ENCODE assay signal across 1 cellular context in the genomic region with DNA sequence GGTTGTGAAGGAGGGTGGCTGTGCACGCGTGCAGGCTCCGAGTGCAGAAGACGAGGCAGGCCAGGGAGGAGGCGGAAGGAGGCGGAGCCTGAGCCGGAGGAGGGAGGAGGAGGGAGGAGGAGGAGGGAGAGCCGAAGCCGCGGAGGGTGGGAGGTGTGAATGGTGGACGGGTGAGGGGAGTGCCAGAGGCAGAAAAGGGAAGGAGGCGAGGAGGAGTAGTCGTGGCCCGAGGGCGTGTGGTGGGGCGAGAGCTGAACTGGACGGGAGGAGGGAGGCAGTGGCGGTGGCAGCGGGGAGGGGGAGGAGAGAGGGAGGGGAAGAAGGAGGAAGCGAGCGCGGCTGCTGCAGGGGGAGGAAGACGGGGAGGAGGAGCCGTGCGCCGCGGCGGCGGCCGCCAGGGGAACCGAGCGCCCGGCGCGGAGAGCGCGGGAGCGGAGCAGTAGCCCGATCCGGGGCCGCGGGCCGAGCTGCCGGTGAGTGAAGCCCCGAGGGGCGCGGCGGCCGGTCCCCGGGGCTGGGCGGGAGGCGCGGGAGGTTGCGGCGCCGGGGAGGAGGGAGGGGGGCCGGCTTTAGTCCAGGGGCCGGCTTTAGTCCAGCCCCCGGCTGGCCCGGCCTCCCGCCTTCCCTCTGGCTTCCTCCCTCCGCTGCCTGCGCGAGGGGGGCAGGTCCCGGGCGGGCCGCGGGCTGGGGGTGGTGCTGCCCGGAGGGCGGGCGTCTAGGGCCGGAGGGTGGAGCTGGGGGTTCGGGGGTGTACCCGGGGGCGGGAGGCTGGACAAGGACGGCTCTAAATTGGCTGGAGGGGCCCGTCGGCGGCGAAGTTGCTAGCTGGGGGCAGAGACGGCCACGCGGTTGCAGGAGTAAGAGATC.
A peak's percentile ranks its signal among the peaks of the same experiment; 100 is the strongest.
TF ChIP-seq lines count a peak whose summit lies in the region.

Gene TMEM164 (plus strand): TSS at position 815 of the 867 bp plus-strand sequence. CDS start 661 bp downstream, outside the sequence.

TF ChIP-seq in GM12878, 131 proteins besides CTCF, POLR2A, EP300 and RAD21 (continued from another document):
- TF ChIP-seq IKZF2 (IDR thresholded peaks at IDR 0.05), result peak in 1 of 2 experiments; percentile 21; a peak in 2 of 4 replicates
- peak; percentile 47; the same call in 1 of the 2 replicates for TF ChIP-seq MLLT1 (IDR thresholded peaks at IDR 0.05)
- no peak for TF ChIP-seq BCL11A (IDR thresholded peaks at IDR 0.05; ENCODE audit: low read depth, low read length)
- TF ChIP-seq, protein P1, sequence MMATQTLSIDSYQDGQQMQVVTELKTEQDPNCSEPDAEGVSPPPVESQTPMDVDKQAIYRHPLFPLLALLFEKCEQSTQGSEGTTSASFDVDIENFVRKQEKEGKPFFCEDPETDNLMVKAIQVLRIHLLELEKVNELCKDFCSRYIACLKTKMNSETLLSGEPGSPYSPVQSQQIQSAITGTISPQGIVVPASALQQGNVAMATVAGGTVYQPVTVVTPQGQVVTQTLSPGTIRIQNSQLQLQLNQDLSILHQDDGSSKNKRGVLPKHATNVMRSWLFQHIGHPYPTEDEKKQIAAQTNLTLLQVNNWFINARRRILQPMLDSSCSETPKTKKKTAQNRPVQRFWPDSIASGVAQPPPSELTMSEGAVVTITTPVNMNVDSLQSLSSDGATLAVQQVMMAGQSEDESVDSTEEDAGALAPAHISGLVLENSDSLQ (IDR thresholded peaks at IDR 0.05), result peak; percentile 61; the same call in 1 of the 2 replicates
- TF ChIP-seq NFXL1 (IDR thresholded peaks at IDR 0.05; ENCODE audit: borderline replicate concordance), result peak; percentile 99
- TF ChIP-seq RUNX3 (IDR thresholded peaks at IDR 0.05; ENCODE audit: low read length), result peak; percentile 7; the same call in 1 of the 2 replicates
- peak; percentile 39; the same call in 1 of the 2 replicates for TF ChIP-seq MAX (IDR thresholded peaks at IDR 0.05; ENCODE audit: low read depth, low read length)
- peak in 1 of 2 experiments; percentile 55; a peak in 1 of 3 replicates for TF ChIP-seq EGR1 (IDR thresholded peaks at IDR 0.05; ENCODE audit: borderline replicate concordance in 1 of 2, low read depth in 2 of 2, low read length in 2 of 2)
- TF ChIP-seq IRF3 (IDR thresholded peaks at IDR 0.05), result no peak
- TF ChIP-seq BRCA1 (IDR thresholded peaks at IDR 0.05; ENCODE audit: low read depth, low read length), result no peak
- no peak for TF ChIP-seq CEBPZ (IDR thresholded peaks at IDR 0.05; ENCODE audit: low read depth, low read length)
- peak; percentile 8; the same call in 1 of the 2 replicates for TF ChIP-seq SPI1 (IDR thresholded peaks at IDR 0.05; ENCODE audit: borderline replicate concordance, insufficient read depth, low read depth, low read length)
- 0 out of 3 replicates have a peak, but pooled peaks have one; percentile 25 for TF ChIP-seq POU2F2 (IDR thresholded peaks at IDR 0.05; ENCODE audit: borderline replicate concordance, low read depth, low read length)
- peak; percentile 65; the same call in 1 of the 2 replicates for TF ChIP-seq POLR2AphosphoS5 (IDR thresholded peaks at IDR 0.05; ENCODE audit: low read length)
- no peak for TF ChIP-seq MEF2A (IDR thresholded peaks at IDR 0.05; ENCODE audit: insufficient read depth, low read depth, low read length)
- no peak for TF ChIP-seq JUND (IDR thresholded peaks at IDR 0.05; ENCODE audit: low read depth, low read length)
- no peak for TF ChIP-seq ZNF217 (IDR thresholded peaks at IDR 0.05)
- TF ChIP-seq NFYA (IDR thresholded peaks at IDR 0.05; ENCODE audit: borderline replicate concordance, low read depth, low read length), result no peak
TF ChIP-seq in GM12878: peak in this region for 15.
